In the genomic region with DNA sequence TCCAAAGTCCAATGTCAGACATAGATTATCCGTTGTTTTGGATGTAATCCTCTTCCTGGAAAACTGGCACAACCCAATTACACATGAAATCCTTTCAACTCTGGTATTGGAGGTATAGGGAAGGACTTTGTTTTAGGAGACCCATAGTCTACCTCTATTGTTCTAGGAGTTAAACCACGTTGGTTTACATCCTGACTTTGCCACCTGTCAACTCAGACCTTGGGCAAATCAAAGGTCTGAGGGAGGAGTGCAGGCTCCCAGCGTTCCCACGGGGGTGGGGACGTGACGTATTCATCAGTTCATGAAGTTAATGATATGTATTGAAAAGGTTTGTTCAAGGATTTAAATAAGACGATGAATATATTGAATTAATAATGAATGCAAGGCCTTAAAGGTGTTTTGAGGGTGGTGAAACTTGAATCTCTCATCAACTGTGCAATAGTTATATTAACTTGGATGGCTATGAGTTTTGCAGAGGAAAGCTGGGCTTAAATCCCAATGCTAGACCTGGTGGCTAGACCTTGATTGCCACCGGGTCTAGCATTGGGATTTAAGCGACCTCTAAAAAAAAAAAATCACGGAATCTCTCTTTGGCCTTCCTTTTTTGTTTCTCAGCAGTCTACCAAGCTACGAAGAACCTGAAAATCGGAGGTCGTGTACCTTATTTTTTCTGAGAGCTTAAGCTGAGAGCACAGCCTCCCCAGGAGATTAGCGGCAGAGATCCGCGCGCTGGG, we compare ENCODE assay signal across 8 cellular contexts. TPM values are rescaled to one million over a fixed set of nuclear protein-coding genes. Genes with fewer than 3 reads are reported as not detected.
A peak's percentile ranks its signal among the peaks of the same experiment; 100 is the strongest.
DNase-seq lines count a peak whose midpoint lies in the region; ATAC-seq, FAIRE-seq and TF ChIP-seq lines count a peak whose summit lies in the region.

No MANE protein-coding gene starts in this region.

- peaks cover 13% of the 10 kb centered on the region for H3K4me1 Mint-ChIP-seq in activated naive CD8-positive, alpha-beta T cell treated with anti-CD3 and anti-CD28 coated beads, Interleukin-2, amount 50 U/mL, for 24 hours

- peaks cover 32% of the 10 kb centered on the region for H3K79me2 ChIP-seq in HepG2 (ENCODE audit: insufficient read depth, low read length)

- peaks cover 27% of the 10 kb centered on the region for H3K4me1 ChIP-seq in HepG2 (ENCODE audit: insufficient read depth, low read length)
- H3K4me1 ChIP-seq in transverse colon = peaks cover 0 to 17% (median 12%) of the 10 kb centered on the region in 4 donors

- H3K9ac ChIP-seq in HepG2 (ENCODE audit: insufficient read depth, low read depth, low read length) = peak overlapping the region; percentile 94; the same call in 1 of the 2 replicates

- H3K4me3 ChIP-seq in HepG2 (replicated peaks in 1 of 3; ENCODE audit: insufficient read depth in 1 of 3, low read depth in 2 of 3, low read length in 3 of 3) (peak overlapping the region; percentile 92 to 99 (median 96)), transverse colon (peak overlapping the region; percentile 22 to 97 (median 86))

- H3K36me3 ChIP-seq in HepG2 (replicated peaks in 1 of 2; ENCODE audit: control insufficient read depth in 1 of 2, insufficient read depth in 2 of 2, low read length in 2 of 2) (no peaks in the 10 kb centered on the region), transverse colon (no peaks in the 10 kb centered on the region)

- intact Hi-C loops in HepG2 (cut with micrococcal nuclease; ENCODE audit: unreplicated experiment) = no loop called here
- intact Hi-C loops in transverse colon (cut with DNase I; ENCODE audit: low total_unique reads) = no loop called here

- no peak for TF ChIP-seq RAD21 in HepG2 (CRISPR knock-in tag; IDR thresholded peaks at IDR 0.05)

- BruUV-seq in HepG2 (replicated peaks; lab: Mats Ljungman, UMichigan) = TSS peak; percentile 86

- no peaks in the 10 kb centered on the region for H3K9me3 ChIP-seq in HepG2 (ENCODE audit: low read length)
- H3K9me3 ChIP-seq in transverse colon = no peaks in the 10 kb centered on the region

- H3K4me2 ChIP-seq in HepG2 (ENCODE audit: low read depth, low read length) = peak overlapping the region; percentile 66

- H3K27me3 Mint-ChIP-seq in activated naive CD8-positive, alpha-beta T cell treated with anti-CD3 and anti-CD28 coated beads, Interleukin-2, amount 50 U/mL, for 24 hours = no peaks in the 10 kb centered on the region

- no peak for TF ChIP-seq POLR2A in HepG2 (IDR thresholded peaks at IDR 0.05; ENCODE audit: insufficient read depth in 1 of 2, low read depth in 2 of 2, low read length in 2 of 2)
- TF ChIP-seq POLR2A in transverse colon (IDR thresholded peaks at IDR 0.05) = no peak
- TF ChIP-seq POLR2A in H54 (IDR thresholded peaks at IDR 0.05; ENCODE audit: low read depth, low read length) = no peak

- no peak for TF ChIP-seq CTCF in 22Rv1 (IDR thresholded peaks at IDR 0.05)
- no peak for TF ChIP-seq CTCF in HepG2 (CRISPR knock-in tag; IDR thresholded peaks at IDR 0.05)
- no peak for TF ChIP-seq CTCF in transverse colon (IDR thresholded peaks at IDR 0.05)

- FAIRE-seq in HepG2 (lab: Jason Lieb, UNC) = peak; percentile 42
- no peak for FAIRE-seq in H54 (lab: Jason Lieb, UNC)

- H2AFZ ChIP-seq in HepG2 (ENCODE audit: low read length) = peak overlapping the region; percentile 43

- peak; percentile 7 for ATAC-seq in GM21367 (IDR thresholded peaks at IDR 0.05; ENCODE audit: unreplicated experiment)
- ATAC-seq in activated naive CD8-positive, alpha-beta T cell treated with anti-CD3 and anti-CD28 coated beads, Interleukin-2, amount 50 U/mL, for 24 hours = no peak
- peak; percentile 20 for ATAC-seq in HepG2

- CTCF ChIA-PET in HepG2 (lab: Yijun Ruan, JAX; ENCODE audit: low intra/inter-chr PET ratio, low total read pairs) = no interaction called here

- no peaks in the 10 kb centered on the region for H3K9me3 Mint-ChIP-seq in activated naive CD8-positive, alpha-beta T cell treated with anti-CD3 and anti-CD28 coated beads, Interleukin-2, amount 50 U/mL, for 24 hours

- WGBS in HepG2 (ENCODE audit: low lambda C conversion rate) = 5% methylated on average over 15 of the region's 17 CpGs
- WGBS in transverse colon (ENCODE audit: low coverage in 1 of 2), 2 donors = 22 to 30% methylated on average over 6 to 17 of the region's 17 CpGs

- H4K20me1 ChIP-seq in HepG2 (ENCODE audit: insufficient read depth, low read length) = no peaks in the 10 kb centered on the region

- TF ChIP-seq EP300 in HepG2 (IDR thresholded peaks at IDR 0.05; ENCODE audit: low read depth in 2 of 2, low read length in 2 of 2) (no peak), HepG2 (CRISPR knock-in tag; IDR thresholded peaks at IDR 0.05; ENCODE audit: borderline replicate concordance) (no peak), transverse colon (IDR thresholded peaks at IDR 0.05; ENCODE audit: low read depth) (no peak)

- no peak for DNase-seq in activated naive CD8-positive, alpha-beta T cell treated with anti-CD3 and anti-CD28 coated beads, Interleukin-2, amount 50 U/mL, for 24 hours
- DNase-seq in HepG2 (ENCODE audit: low spot score) = peak; percentile 63
- peak; percentile 51 for DNase-seq in transverse colon
- no peak for DNase-seq in H54 (ENCODE audit: insufficient read length, low spot score)
- DNase-seq in dermis blood vessel endothelial cell = no peak
- no peak for DNase-seq in stimulated activated CD4-positive, alpha-beta T cell treated with anti-CD3 and anti-CD28 coated beads, Interleukin-15, amount 100 ng/mL, for 24 hours

- H3K36me3 Mint-ChIP-seq in activated naive CD8-positive, alpha-beta T cell treated with anti-CD3 and anti-CD28 coated beads, Interleukin-2, amount 50 U/mL, for 24 hours (ENCODE audit: low read depth) = no peaks in the 10 kb centered on the region

- POLR2A ChIA-PET in HepG2 (lab: Yijun Ruan, JAX) = interaction anchor here (0.8 to 1.3 kb wide), 11 partner anchors 10 to 270 kb away, joined by 3 to 5 read pairs (median 3); partner anchors contain the start of gene CRLF3

- in situ Hi-C loops in HepG2 (cut with HindIII; ENCODE audit: extremely low pct_ligation_motif_present, low pct_unique_long_range_greater_than_20kb) = no loop called here
- in situ Hi-C loops in transverse colon (cut with MboI; ENCODE audit: low pct_ligation_motif_present in 1 of 4, low pct_unique_long_range_greater_than_20kb in 1 of 4, low sequenced_read_pairs in 3 of 4) = loop anchor here in 1 of 4 donors (10.0 kb wide), 1 partner anchor 79 kb away; no protein-coding TSS in a partner anchor

- peak overlapping the region; percentile 62 for H3K27ac Mint-ChIP-seq in activated naive CD8-positive, alpha-beta T cell treated with anti-CD3 and anti-CD28 coated beads, Interleukin-2, amount 50 U/mL, for 24 hours

- H3K4me3 Mint-ChIP-seq in activated naive CD8-positive, alpha-beta T cell treated with anti-CD3 and anti-CD28 coated beads, Interleukin-2, amount 50 U/mL, for 24 hours = peak overlapping the region; percentile 89

- peak overlapping the region; percentile 71 for H3K27ac ChIP-seq in 22Rv1
- peak overlapping the region; percentile 86 for H3K27ac ChIP-seq in HepG2 (ENCODE audit: extremely low read length, insufficient read depth, low read length)
- H3K27ac ChIP-seq in transverse colon = peak overlapping the region; percentile 89 to 97 (median 94)

- H3K27me3 ChIP-seq in HepG2 (ENCODE audit: control insufficient read depth in 1 of 2, insufficient read depth in 2 of 2, low read length in 2 of 2) = no peaks in the 10 kb centered on the region; a peak in 1 of 5 replicates
- no peaks in the 10 kb centered on the region for H3K27me3 ChIP-seq in transverse colon

TF ChIP-seq in HepG2, 621 proteins besides CTCF, POLR2A, EP300 and RAD21 (continues in another document):
- TF ChIP-seq SPEN (CRISPR knock-in tag; IDR thresholded peaks at IDR 0.05; ENCODE audit: low read depth) (no peak), SIN3A (IDR thresholded peaks at IDR 0.05; ENCODE audit: borderline replicate concordance, low read depth, low read length) (no peak)

RNA-seq across cellular contexts. Expression of gene NF1, which starts 0.7 kb away (rescaled TPM):
- total RNA-seq in HepG2 (2016; rRNA removed; fragmentation: Illumina TruSeq; extraction: Trizol) (21.5 and 35.4 TPM in 2 replicates), transverse colon (100 to 1,000 TPM in 1 of 4 donors, 10 to 100 TPM in 3; 34.8 to 106 (median 59.2) TPM), dermis blood vessel endothelial cell (36.9 and 39.1 TPM in 2 replicates)
- total RNA-seq in HepG2 (2016; cell fraction: cytosol; rRNA removed; fragmentation: Illumina TruSeq; extraction: Trizol; ENCODE audit: low read depth) = 17.1 and 28.3 TPM in 2 replicates
- total RNA-seq in HepG2 (2016; cell fraction: insoluble cytoplasmic fraction; rRNA removed; fragmentation: Illumina TruSeq; extraction: Trizol) = 18.5 and 33.9 TPM in 2 replicates
- 11.5 and 14.4 TPM in 2 replicates for total RNA-seq in HepG2 (2016; cell fraction: membrane; rRNA removed; fragmentation: Illumina TruSeq; extraction: Trizol)
- 47.7 and 52.4 TPM in 2 replicates for total RNA-seq in HepG2 (2016; cell fraction: nucleus; rRNA removed; fragmentation: Illumina TruSeq; extraction: Trizol)
- polyA plus RNA-seq in HepG2 (2011; rRNA removed) = 26.5 and 26.8 TPM in 2 replicates
- polyA plus RNA-seq in HepG2 (2011; cell fraction: cytosol; rRNA removed) = 14.5 and 21.4 TPM in 2 replicates
- polyA plus RNA-seq in HepG2 (2011; cell fraction: nucleus; rRNA removed) = 41.8 and 42.7 TPM in 2 replicates
- 15.1 and 18.4 TPM in 2 replicates for polyA plus RNA-seq in HepG2 (2012)
- polyA plus RNA-seq in HepG2 (2016; cell fraction: cytosol; fragmentation: Illumina TruSeq; extraction: Trizol; ENCODE audit: low read depth) = 0.50 and 0.57 TPM in 2 replicates
- 19.3 and 19.5 TPM in 2 replicates for polyA plus RNA-seq in HepG2 (2016; cell fraction: insoluble cytoplasmic fraction; fragmentation: Illumina TruSeq; extraction: Trizol; ENCODE audit: low read depth)
- polyA plus RNA-seq in HepG2 (2016; cell fraction: membrane; fragmentation: Illumina TruSeq; extraction: Trizol; ENCODE audit: low read depth) = 1.2 and 1.3 TPM in 2 replicates
- 19.1 and 25.9 TPM in 2 replicates for polyA plus RNA-seq in HepG2 (2016; cell fraction: nucleus; fragmentation: Illumina TruSeq; extraction: Trizol; ENCODE audit: insufficient read depth, low read depth)
- 108 and 118 TPM in 2 replicates for polyA minus RNA-seq in HepG2 (2011; rRNA and poly(A)+ RNA removed; ENCODE audit: low replicate concordance)
- 59.6 and 76.9 TPM in 2 replicates for polyA minus RNA-seq in HepG2 (2011; cell fraction: cytosol; rRNA and poly(A)+ RNA removed)
- 229 and 246 TPM in 2 replicates for polyA minus RNA-seq in HepG2 (2011; cell fraction: nucleus; rRNA and poly(A)+ RNA removed)

Comparison
In these comparisons a context has a peak if more than half of its experiments do, and no peak if none do; other contexts are left out.
1. DNase-seq: peak in HepG2 (single experiment) and transverse colon (single experiment); none in activated naive CD8-positive, alpha-beta T cell treated with anti-CD3 and anti-CD28 coated beads, Interleukin-2, amount 50 U/mL, for 24 hours (single experiment), H54 (single experiment), dermis blood vessel endothelial cell (single experiment) and stimulated activated CD4-positive, alpha-beta T cell treated with anti-CD3 and anti-CD28 coated beads, Interleukin-15, amount 100 ng/mL, for 24 hours (single experiment).
2. Peak in every context shown above with its lines, with median percentiles within 50 percentile points of each other: H3K27ac ChIP-seq.